In the genomic region with DNA sequence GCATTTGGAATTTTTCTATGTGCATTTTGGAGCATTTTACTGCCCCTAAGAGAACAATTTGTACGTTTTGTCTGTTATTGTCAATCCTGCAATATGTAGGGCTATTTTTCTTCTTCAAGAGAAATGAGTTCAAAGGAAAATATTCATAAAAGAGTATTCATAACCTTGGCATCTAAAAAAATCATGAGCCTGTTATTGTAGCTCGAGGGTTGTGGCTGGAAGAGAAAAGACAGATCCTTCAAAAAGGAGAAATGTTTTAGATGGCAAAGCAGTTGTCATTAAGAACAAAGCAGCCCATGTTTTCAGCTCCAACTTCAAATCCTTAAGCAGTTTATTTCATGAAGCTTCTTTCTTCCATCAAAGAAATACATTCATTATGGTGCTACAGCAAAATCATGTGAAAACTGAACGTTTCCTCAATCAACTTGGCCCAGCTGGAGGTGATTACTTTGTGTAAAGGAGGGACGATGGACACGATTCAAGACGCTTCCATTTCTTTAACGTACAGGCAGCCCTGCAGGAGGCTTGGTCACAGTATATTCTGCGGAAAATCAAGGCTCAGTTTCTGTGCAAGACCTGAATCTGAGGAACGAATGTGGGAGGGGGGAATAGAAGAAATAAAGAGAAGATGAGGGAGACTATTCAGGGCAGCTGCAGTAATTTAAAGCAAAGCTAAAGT, we compare ENCODE assay signal across 10 cellular contexts. TPM values are rescaled to one million over a fixed set of nuclear protein-coding genes. Genes with fewer than 3 reads are reported as not detected.
DNase-seq lines count a peak whose midpoint lies in the region; ATAC-seq and TF ChIP-seq lines count a peak whose summit lies in the region.
"Had no signal": no experiment of that assay in that cellular context is flagged by ENCODE, and none has a peak within 500 bp of the region (broad histone marks: within the 10 kb centered on the region; RNA-seq: fewer than 3 reads in every experiment).

No MANE protein-coding gene starts in this region.

- no peak for TF ChIP-seq EP300 in ovary (IDR thresholded peaks at IDR 0.05)

- peak overlapping the region in 7 of 8 donors; percentile 59 to 85 (median 80) for H3K4me3 Mint-ChIP-seq in naive B cell

- H3K4me1 ChIP-seq in GM23248 (ENCODE audit: insufficient read depth) (peaks cover 46% of the 10 kb centered on the region), Loucy (ENCODE audit: insufficient read depth, low read length, poor library complexity, severe bottlenecking) (peaks cover 15% of the 10 kb centered on the region), ovary (ENCODE audit: insufficient read depth) (no peaks in the 10 kb centered on the region), aorta (ENCODE audit: control insufficient read depth in 1 of 2, insufficient read depth in 2 of 2, low read length in 2 of 2) (peaks cover 0 to 2% of the 10 kb centered on the region in 2 donors)

- H3K27ac ChIP-seq in GM23248 (peak overlapping the region; percentile 79), ovary (no peak overlapping the region), aorta (ENCODE audit: low read depth in 1 of 2, low read length in 2 of 2) (no peak overlapping the region)
- H3K27ac ChIP-seq: coronary artery had no signal

- DNase-seq in GM23248, result peak; percentile 38
- DNase-seq in naive B cell, result no peak
- DNase-seq in ovary, result no peak
- DNase-seq in aorta, result no peak
- no peak for DNase-seq in stimulated activated CD4-positive, alpha-beta T cell treated with anti-CD3 and anti-CD28 coated beads, Interleukin-4, amount 100 ng/mL, for 24 hours
- no peak for DNase-seq in kidney tubule cell (ENCODE audit: low spot score)

- no peaks in the 10 kb centered on the region for H3K27me3 ChIP-seq in GM23248 (replicated peaks; ENCODE audit: insufficient read depth)
- no peaks in the 10 kb centered on the region for H3K27me3 ChIP-seq in Loucy (ENCODE audit: insufficient read depth, low read length, poor library complexity, severe bottlenecking)
- no peaks in the 10 kb centered on the region for H3K27me3 ChIP-seq in ovary
- H3K27me3 ChIP-seq in aorta (ENCODE audit: control insufficient read depth in 1 of 2, insufficient read depth in 2 of 2, low read length in 1 of 2), result no peaks in the 10 kb centered on the region

- intact Hi-C loops in ovary (cut with DNase I) (no loop called here), aorta (cut with DNase I) (no loop called here)

- TF ChIP-seq CTCF in Loucy (conservative IDR thresholded peaks at IDR 0.05; ENCODE audit: low read length), result no peak
- TF ChIP-seq CTCF in ovary (IDR thresholded peaks at IDR 0.05), result no peak

- H2AFZ ChIP-seq in GM23248 (peak overlapping the region; percentile 76), Loucy (ENCODE audit: low read length) (no peak overlapping the region)

- H3K4me1 Mint-ChIP-seq in naive B cell, result peaks cover 25 to 33% (median 29%) of the 10 kb centered on the region in 3 donors

- no peaks in the 10 kb centered on the region for H3K79me2 ChIP-seq in GM23248 (ENCODE audit: insufficient read depth)
- H3K79me2 ChIP-seq in Loucy (ENCODE audit: insufficient read depth, low read length), result no peaks in the 10 kb centered on the region

- no peaks in the 10 kb centered on the region for H3K27me3 Mint-ChIP-seq in naive B cell

- H4K20me1 ChIP-seq in GM23248 (ENCODE audit: insufficient read depth) (no peaks in the 10 kb centered on the region), Loucy (ENCODE audit: insufficient read depth, low read length, poor library complexity, severe bottlenecking) (no peaks in the 10 kb centered on the region)

- H3K4me3 ChIP-seq in GM23248, result peak overlapping the region; percentile 58
- no peak overlapping the region for H3K4me3 ChIP-seq in Loucy (ENCODE audit: low read length, poor library complexity, severe bottlenecking)
- no peak overlapping the region for H3K4me3 ChIP-seq in ovary
- no peak overlapping the region for H3K4me3 ChIP-seq in aorta (ENCODE audit: low read length in 2 of 2)
- H3K4me3 ChIP-seq: coronary artery had no signal

- no peak for TF ChIP-seq POLR2A in ovary (IDR thresholded peaks at IDR 0.05)

- no peaks in the 10 kb centered on the region for H3K36me3 ChIP-seq in GM23248 (ENCODE audit: low read depth)
- H3K36me3 ChIP-seq in Loucy (ENCODE audit: insufficient read depth, low read length), result no peaks in the 10 kb centered on the region
- no peaks in the 10 kb centered on the region for H3K36me3 ChIP-seq in ovary
- no peaks in the 10 kb centered on the region for H3K36me3 ChIP-seq in aorta (ENCODE audit: control insufficient read depth in 1 of 2, insufficient read depth in 2 of 2, low read length in 1 of 2)

- H3K9ac ChIP-seq in GM23248 (peak overlapping the region; percentile 62), Loucy (ENCODE audit: low read depth, low read length, poor library complexity, severe bottlenecking) (no peak overlapping the region)

- in situ Hi-C loops in GM23248 (cut with MboI), result loop anchor here (25.0 kb wide), 1 partner anchor 886 kb away; no protein-coding TSS in a partner anchor

- peak overlapping the region; percentile 14 to 98 (median 93) for H3K27ac Mint-ChIP-seq in naive B cell

- H3K9me3 Mint-ChIP-seq in naive B cell, result no peaks in the 10 kb centered on the region

- H3K4me2 ChIP-seq in GM23248 (ENCODE audit: unreplicated experiment) (peak overlapping the region; percentile 82), Loucy (ENCODE audit: low read depth, low read length, poor library complexity, severe bottlenecking) (peak overlapping the region; percentile 17)

- H3K9me2 ChIP-seq in GM23248 (ENCODE audit: insufficient read depth) (no peaks in the 10 kb centered on the region), Loucy (replicated peaks; ENCODE audit: low read depth, low read length) (no peaks in the 10 kb centered on the region)

- no peaks in the 10 kb centered on the region for H3K36me3 Mint-ChIP-seq in naive B cell

- no peaks in the 10 kb centered on the region for H3K9me3 ChIP-seq in GM23248 (ENCODE audit: low read depth)
- no peaks in the 10 kb centered on the region for H3K9me3 ChIP-seq in Loucy (ENCODE audit: insufficient read depth, low read depth, low read length)
- H3K9me3 ChIP-seq in ovary, result no peaks in the 10 kb centered on the region
- H3K9me3 ChIP-seq in aorta (ENCODE audit: control insufficient read depth, low read length), result no peaks in the 10 kb centered on the region

- H3F3A ChIP-seq in GM23248 (ENCODE audit: insufficient read depth) (peaks cover 29% of the 10 kb centered on the region), Loucy (ENCODE audit: low read depth) (no peaks in the 10 kb centered on the region)

- ATAC-seq in GM18867 (IDR thresholded peaks at IDR 0.05; ENCODE audit: unreplicated experiment) (peak; percentile 26), naive B cell (ENCODE audit: low read depth in 2 of 2) (peak; percentile 4 to 12), aorta (ENCODE audit: low FRiP score) (no peak)
- ATAC-seq: Panc1 had no signal

- 17 to 22% methylated on average over 9 of the region's 9 CpGs for WGBS in GM23248 (ENCODE audit: low coverage in 1 of 2, low lambda C conversion rate in 2 of 2, missing lambda C conversion rate in 2 of 2), 2 experiments
- WGBS in ovary, 3 donors, result 63 to 73% (median 66%) methylated on average over 9 of the region's 9 CpGs
- 55 to 58% methylated on average over 9 of the region's 9 CpGs for WGBS in aorta, 2 donors

RNA-seq across cellular contexts. Expression of a gene that starts 31.4 kb away (rescaled TPM):
- total RNA-seq in GM23248 (2014; rRNA removed; shearing (Covaris generic)), result 37.4 and 37.5 TPM in 2 replicates
- polyA plus RNA-seq in GM23248 (2016; fragmentation: Nextera tagmentation; extraction: Ambion mirVana), result 48.5 and 51.4 TPM in 2 replicates
- polyA plus RNA-seq in naive B cell (ENCODE audit: low read depth in 6 of 6), result 1 to 10 TPM in 3 of 6 donors, under 1 TPM in 3; 0.14 to 1.8 (median 1.1) TPM
- 1 to 10 TPM in 4 of 7 donors, under 1 TPM in 3; 0.35 to 3.3 (median 1.1) TPM for total RNA-seq in ovary
- 10 to 100 TPM in 1 of 2 donors, 1 to 10 TPM in 1; 1.5 to 17.7 TPM for polyA plus RNA-seq in ovary
- total RNA-seq in aorta, result 1 to 10 TPM; 3.8 to 4.0 TPM
- polyA plus RNA-seq in aorta, result 1 to 10 TPM; 1.9 to 5.5 TPM

RNA-seq across cellular contexts. Expression of a gene that starts 51.2 kb away (rescaled TPM):
- total RNA-seq in GM23248 (2014; rRNA removed; shearing (Covaris generic)), result 52.9 and 74.0 TPM in 2 replicates
- polyA plus RNA-seq in GM23248 (2016; fragmentation: Nextera tagmentation; extraction: Ambion mirVana) (16.7 and 19.7 TPM in 2 replicates), naive B cell (ENCODE audit: low read depth in 6 of 6) (10 to 100 TPM; 47.1 to 65.5 (median 54.0) TPM), ovary (10 to 100 TPM; 13.7 to 20.6 TPM), aorta (10 to 100 TPM; 14.1 to 14.8 TPM)
- total RNA-seq in ovary (10 to 100 TPM; 30.4 to 48.8 (median 43.7) TPM), aorta (10 to 100 TPM; 43.2 to 54.8 TPM)
